11 cellular contexts compared by ENCODE assay signal in the genomic region with DNA sequence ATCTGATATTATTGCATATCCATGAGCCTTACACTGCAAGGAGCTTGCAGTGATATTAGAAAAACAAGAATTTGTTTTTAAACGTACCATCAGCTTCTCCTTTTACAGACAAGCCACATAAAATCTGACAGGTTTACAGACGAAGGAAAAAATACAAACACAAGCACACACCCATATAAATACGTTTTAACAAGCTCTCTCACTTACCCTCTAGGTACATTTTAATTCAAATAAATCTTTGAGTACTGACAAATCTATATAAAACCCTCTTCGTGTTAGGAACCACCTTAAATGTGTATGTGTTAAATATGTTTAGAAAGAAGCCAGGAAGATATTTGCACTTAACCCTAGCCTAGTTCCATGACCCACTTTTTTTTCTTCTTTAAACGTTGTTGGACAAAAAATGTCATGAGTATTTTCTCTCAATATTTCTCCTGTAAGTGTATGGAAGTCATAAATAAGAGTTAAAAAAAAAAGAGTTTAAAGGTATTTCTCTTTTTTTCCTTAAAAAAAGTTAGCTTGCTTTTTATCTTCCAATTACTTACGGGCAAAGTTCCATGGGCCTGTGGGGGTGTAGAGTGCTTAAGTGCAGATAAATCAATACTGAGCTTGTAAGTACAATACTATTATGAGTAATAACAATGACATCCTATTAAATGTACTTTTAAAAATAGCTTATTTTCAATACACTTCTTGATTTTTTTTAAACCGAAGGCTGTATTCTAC. TPM values are rescaled to one million over a fixed set of nuclear protein-coding genes. Genes with fewer than 3 reads are reported as not detected.
DNase-seq lines count a peak whose midpoint lies in the region; ATAC-seq, FAIRE-seq and TF ChIP-seq lines count a peak whose summit lies in the region.
"Had no signal": no experiment of that assay in that cellular context is flagged by ENCODE, and none has a peak within 500 bp of the region (broad histone marks: within the 10 kb centered on the region; RNA-seq: fewer than 3 reads in every experiment).

No MANE protein-coding gene starts in this region.

- 4% methylated on average over 7 of the region's 7 CpGs for WGBS in GM12878 (ENCODE audit: insufficient coverage, insufficient replicate concordance, low lambda C conversion rate, missing lambda C conversion rate)

- POLR2A ChIA-PET in GM12878 (lab: Charles Lee), result interaction anchor here (0.6 to 2.4 kb wide), 16 partner anchors 8 to 290 kb away, joined by 3 to 10 read pairs (median 4); no protein-coding TSS in a partner anchor

- H3K27me3 ChIP-seq in GM12878 (replicated peaks in 1 of 2; ENCODE audit: control insufficient read depth in 2 of 2, insufficient read depth in 2 of 2, low read length in 1 of 2), result no peaks in the 10 kb centered on the region
- peaks cover 18% of the 10 kb centered on the region for H3K27me3 ChIP-seq in BE2C

- RAD21 ChIA-PET in GM12878 (lab: Charles Lee; ENCODE audit: unreplicated experiment), result interaction anchor here (0.6 to 4.5 kb wide), 30 partner anchors 9 to 1157 kb away, joined by 3 to 51 read pairs (median 5); no protein-coding TSS in a partner anchor

- peaks cover 55% of the 10 kb centered on the region for H3K79me2 ChIP-seq in GM12878 (ENCODE audit: control insufficient read depth, insufficient read depth, low read length)

- peak; percentile 17 for ATAC-seq in GM12878
- no peak for ATAC-seq in HG03354 (IDR thresholded peaks at IDR 0.05; ENCODE audit: poor library complexity, severe bottlenecking, unreplicated experiment)

- H3K36me3 ChIP-seq in GM12878 (ENCODE audit: control insufficient read depth in 2 of 2, insufficient read depth in 2 of 2, low read length in 1 of 2) (peaks cover 0 to 5% of the 10 kb centered on the region in 2 experiments; a peak in 1 of 4 replicates), BE2C (no peaks in the 10 kb centered on the region)

- peak overlapping the region; percentile 72 for H3K4me2 ChIP-seq in GM12878 (ENCODE audit: control insufficient read depth, insufficient read depth)

- H3K27ac Mint-ChIP-seq in activated naive CD4-positive, alpha-beta T cell treated with anti-CD3 and anti-CD28 coated beads, Interleukin-2, amount 10 ng/mL, durations not matched to agents 7 days and 5 days, result peak overlapping the region; percentile 88
- H3K27ac Mint-ChIP-seq in type B pancreatic cell, result peak overlapping the region; percentile 91

- SMC1A ChIA-PET in GM12878 (lab: Charles Lee; ENCODE audit: uncharacterized antibody, unreplicated experiment), result interaction anchor here (0.6 to 6.9 kb wide), 45 partner anchors 8 to 1918 kb away, joined by 3 to 78 read pairs (median 4); no protein-coding TSS in a partner anchor

- H3K9me3 ChIP-seq in GM12878 (replicated peaks; ENCODE audit: control insufficient read depth, insufficient read depth, low read length) (peaks cover 6% of the 10 kb centered on the region), BE2C (no peaks in the 10 kb centered on the region)

- peak overlapping the region; percentile 85 for H3K4me3 Mint-ChIP-seq in activated naive CD4-positive, alpha-beta T cell treated with anti-CD3 and anti-CD28 coated beads, Interleukin-2, amount 10 ng/mL, durations not matched to agents 7 days and 5 days
- peak overlapping the region; percentile 91 for H3K4me3 Mint-ChIP-seq in type B pancreatic cell

- intact Hi-C loops in GM12878 (cut with micrococcal nuclease; ENCODE audit: unreplicated experiment), result loop anchor here (2.0 to 5.0 kb wide), 2 partner anchors 144 to 1650 kb away; partner anchors contain the start of gene TBC1D1

- H3K4me1 Mint-ChIP-seq in activated naive CD4-positive, alpha-beta T cell treated with anti-CD3 and anti-CD28 coated beads, Interleukin-2, amount 10 ng/mL, durations not matched to agents 7 days and 5 days, result peaks cover 55% of the 10 kb centered on the region
- peaks cover 5% of the 10 kb centered on the region for H3K4me1 Mint-ChIP-seq in type B pancreatic cell (ENCODE audit: unreplicated experiment)

- BruUV-seq in GM12878 (replicated peaks; lab: Mats Ljungman, UMichigan), result no TSS peak

- TF ChIP-seq CTCF in GM12878 (IDR thresholded peaks at IDR 0.05 in 2 of 3, conservative IDR thresholded peaks at IDR 0.05 in 1 of 3; ENCODE audit: control insufficient read depth in 2 of 3, extremely low read depth in 1 of 3, insufficient read depth in 1 of 3, low read depth in 3 of 3, low read length in 3 of 3) (no peak), type B pancreatic cell (conservative IDR thresholded peaks at IDR 0.05) (no peak), BE2C (IDR thresholded peaks at IDR 0.05; ENCODE audit: low read depth, low read length) (no peak)

- peak; percentile 57 for FAIRE-seq in GM12878 (lab: Jason Lieb, UNC)

- H4K20me1 ChIP-seq in GM12878 (ENCODE audit: control insufficient read depth, insufficient read depth), result no peaks in the 10 kb centered on the region

- TF ChIP-seq EP300 in GM12878 (IDR thresholded peaks at IDR 0.05; ENCODE audit: borderline replicate concordance in 1 of 2, control insufficient read depth in 1 of 2, low read depth in 2 of 2, low read length in 2 of 2), result no peak

- H3K36me3 Mint-ChIP-seq in activated naive CD4-positive, alpha-beta T cell treated with anti-CD3 and anti-CD28 coated beads, Interleukin-2, amount 10 ng/mL, durations not matched to agents 7 days and 5 days, result peaks cover 33% of the 10 kb centered on the region
- peaks cover 5% of the 10 kb centered on the region for H3K36me3 Mint-ChIP-seq in type B pancreatic cell

- H3K9me3 Mint-ChIP-seq in activated naive CD4-positive, alpha-beta T cell treated with anti-CD3 and anti-CD28 coated beads, Interleukin-2, amount 10 ng/mL, durations not matched to agents 7 days and 5 days, result peaks cover 11% of the 10 kb centered on the region
- no peaks in the 10 kb centered on the region for H3K9me3 Mint-ChIP-seq in type B pancreatic cell

- H3K27me3 Mint-ChIP-seq in activated naive CD4-positive, alpha-beta T cell treated with anti-CD3 and anti-CD28 coated beads, Interleukin-2, amount 10 ng/mL, durations not matched to agents 7 days and 5 days, result peaks cover 23% of the 10 kb centered on the region
- H3K27me3 Mint-ChIP-seq in type B pancreatic cell, result peaks cover 18% of the 10 kb centered on the region

- no peak for DNase-seq in activated naive CD4-positive, alpha-beta T cell treated with anti-CD3 and anti-CD28 coated beads, Interleukin-2, amount 10 ng/mL, durations not matched to agents 7 days and 5 days
- no peak for DNase-seq in activated naive CD4-positive, alpha-beta T cell treated with Interleukin-2 at 50 U/mL for 16 hours
- no peak for DNase-seq in GM12878 (ENCODE audit: low read depth, low spot score)
- peak; percentile 66 for DNase-seq in medulla oblongata (ENCODE audit: extremely low spot score)
- DNase-seq in type B pancreatic cell (ENCODE audit: extremely low spot score, unreplicated experiment), result no peak
- no peak for DNase-seq in BE2C
- DNase-seq in middle frontal gyrus (ENCODE audit: extremely low spot score, low spot score), result no peak
- DNase-seq: activated effector memory CD4-positive, alpha-beta T cell treated with anti-CD3 and anti-CD28 coated beads, Interleukin-2, amount 50 U/mL, for 16 hours; NCI-H2171 had no signal

- CTCF ChIA-PET in activated naive CD4-positive, alpha-beta T cell treated with anti-CD3 and anti-CD28 coated beads, Interleukin-2, amount 10 ng/mL, durations not matched to agents 7 days and 5 days (lab: Charles Lee), result interaction anchor here (0.7 to 2.8 kb wide), 11 partner anchors 9 to 157 kb away, joined by 3 to 18 read pairs (median 3); no protein-coding TSS in a partner anchor
- CTCF ChIA-PET in GM12878 (lab: Yijun Ruan, JAX), result interaction anchor here (0.6 to 4.5 kb wide), 16 partner anchors 10 to 1214 kb away, joined by 3 to 23 read pairs (median 4); no protein-coding TSS in a partner anchor

- TF ChIP-seq POLR2A in GM12878 (IDR thresholded peaks at IDR 0.05; ENCODE audit: low read depth, low read length), result no peak

- TF ChIP-seq RAD21 in GM12878 (IDR thresholded peaks at IDR 0.05; ENCODE audit: insufficient read depth, low read depth, low read length), result no peak

- H3K9ac ChIP-seq in GM12878 (ENCODE audit: control insufficient read depth, insufficient read depth, low read length), result peak overlapping the region; percentile 94

- H3K4me1 ChIP-seq in GM12878 (ENCODE audit: control insufficient read depth, insufficient read depth, low read length) (no peaks in the 10 kb centered on the region; the same call in 1 of the 2 replicates), BE2C (no peaks in the 10 kb centered on the region)

- no peak overlapping the region for H2AFZ ChIP-seq in GM12878 (ENCODE audit: control insufficient read depth, low read depth, low read length)

- H3K27ac ChIP-seq in GM12878 (ENCODE audit: control insufficient read depth, insufficient read depth), result peak overlapping the region; percentile 88

- peak overlapping the region; percentile 84 for H3K4me3 ChIP-seq in GM12878
- H3K4me3 ChIP-seq in BE2C (ENCODE audit: low read depth, low read length), result no peak overlapping the region

- in situ Hi-C loops in GM12878 (cut with MboI), result loop anchor here (5.0 kb wide), 1 partner anchor 80 kb away; no protein-coding TSS in a partner anchor

RNA-seq across cellular contexts. Expression of gene ARAP2, which starts 1.5 kb away (rescaled TPM):
- total RNA-seq in GM12878 (2013; cell fraction: nucleolus; rRNA removed), result 244 and 250 TPM in 2 replicates
- 32.9 and 40.7 TPM in 2 replicates for total RNA-seq in GM12878 (2014; rRNA removed)
- 36.1 and 36.7 TPM in 2 replicates for total RNA-seq in GM12878 (2014; rRNA removed; fragmentation: Illumina TruSeq; extraction: Trizol)
- total RNA-seq in GM12878 (2021), result 28.3 and 32.0 TPM in 2 replicates
- polyA plus RNA-seq in GM12878 (2011; ENCODE audit: low read depth), result 5.7 TPM
- polyA plus RNA-seq in GM12878 (2011; rRNA removed), result 12.1 and 19.1 TPM in 2 replicates
- polyA plus RNA-seq in GM12878 (2011; cell fraction: cytosol; rRNA removed), result 3.0 and 4.1 TPM in 2 replicates
- 14.8 and 17.4 TPM in 2 replicates for polyA plus RNA-seq in GM12878 (2011; cell fraction: nucleus; rRNA removed)
- 9.5 and 11.7 TPM in 2 replicates for polyA plus RNA-seq in GM12878 (2012)
- 18.2 and 24.6 TPM in 2 replicates for polyA plus RNA-seq in GM12878 (2014; fragmentation: Illumina TruSeq; extraction: Trizol)
- 1 to 10 TPM; 5.4 to 5.7 TPM for polyA plus RNA-seq in GM12878 (2014; fragmentation: Nextera tagmentation; extraction: Ambion mirVana)
- 9.4 and 11.5 TPM in 2 replicates for polyA plus RNA-seq in GM12878 (2014; rRNA removed)
- 10 to 100 TPM in 1 of 2 experiments, 1 to 10 TPM in 1; 8.0 to 12.3 TPM for polyA plus RNA-seq in GM12878 (2016; fragmentation: Nextera tagmentation; extraction: Ambion mirVana)
- 28.9 and 52.4 TPM in 2 replicates for polyA minus RNA-seq in GM12878 (2011; rRNA and poly(A)+ RNA removed)
- polyA minus RNA-seq in GM12878 (2011; cell fraction: cytosol; rRNA and poly(A)+ RNA removed), result 5.1 and 12.1 TPM in 2 replicates
- polyA minus RNA-seq in GM12878 (2011; cell fraction: nucleus; rRNA and poly(A)+ RNA removed), result 57.2 and 74.5 TPM in 2 replicates
- total RNA-seq in type B pancreatic cell (ENCODE audit: low replicate concordance), result 10.8 and 20.0 TPM in 2 replicates
- 0.14 TPM for polyA plus RNA-seq in BE2C (2012; ENCODE audit: insufficient read depth, insufficient read length, low read depth)
- total RNA-seq: myocyte had no signal

RNA-seq across cellular contexts. Expression of gene DTHD1, which starts 38.6 kb away (rescaled TPM):
- total RNA-seq in GM12878 (2013; cell fraction: nucleolus; rRNA removed), result 0.24 and 0.31 TPM in 2 replicates
- 1.3 TPM in 2 replicates for total RNA-seq in GM12878 (2014; rRNA removed)
- 1.7 and 1.8 TPM in 2 replicates for total RNA-seq in GM12878 (2014; rRNA removed; fragmentation: Illumina TruSeq; extraction: Trizol)
- total RNA-seq in GM12878 (2021), result 2.0 and 2.1 TPM in 2 replicates
- polyA plus RNA-seq in GM12878 (2011; ENCODE audit: low read depth), result 0.28 TPM
- polyA plus RNA-seq in GM12878 (2011; rRNA removed), result 0.05 and 0.19 TPM in 2 replicates
- polyA plus RNA-seq in GM12878 (2011; cell fraction: cytosol; rRNA removed), result 0.03 TPM in 2 replicates
- 0.06 and 0.10 TPM in 2 replicates for polyA plus RNA-seq in GM12878 (2011; cell fraction: nucleus; rRNA removed)
- polyA plus RNA-seq in GM12878 (2012), result 0.38 and 0.98 TPM in 2 replicates
- polyA plus RNA-seq in GM12878 (2014; fragmentation: Illumina TruSeq; extraction: Trizol), result 2.8 and 4.6 TPM in 2 replicates
- polyA plus RNA-seq in GM12878 (2014; fragmentation: Nextera tagmentation; extraction: Ambion mirVana), result 1 to 10 TPM; 1.2 to 1.5 TPM
- 1.1 and 2.2 TPM in 2 replicates for polyA plus RNA-seq in GM12878 (2014; rRNA removed)
- polyA plus RNA-seq in GM12878 (2016; fragmentation: Nextera tagmentation; extraction: Ambion mirVana), result 1 to 10 TPM; 1.1 to 1.3 TPM
- polyA minus RNA-seq in GM12878 (2011; rRNA and poly(A)+ RNA removed), result not detected in 2 replicates
- polyA minus RNA-seq in GM12878 (2011; cell fraction: cytosol; rRNA and poly(A)+ RNA removed), result not detected in 2 replicates
- polyA minus RNA-seq in GM12878 (2011; cell fraction: nucleus; rRNA and poly(A)+ RNA removed), result 0.19 TPM in 1 of 2 replicates, not detected in the other
- total RNA-seq in type B pancreatic cell (ENCODE audit: low replicate concordance), result 0.14 TPM in 1 of 2 replicates, not detected in the other
- not detected for polyA plus RNA-seq in BE2C (2012; ENCODE audit: insufficient read depth, insufficient read length, low read depth)
- total RNA-seq: myocyte had no signal
